Comparison of ENCODE assay signal across 3 cellular contexts in genomic region chr4:4257705-4258104, GRCh38.
TF ChIP-seq lines count a peak whose summit lies in the region.

No MANE protein-coding gene starts in this region.

TF ChIP-seq in HEK293, 187 proteins besides CTCF, POLR2A, EP300 and RAD21:
- TF ChIP-seq ZNF580 (tag by site-specific recombination; IDR thresholded peaks at IDR 0.05), result peak; percentile 81
- peak; percentile 98 for TF ChIP-seq ZNF146 (tag by site-specific recombination; IDR thresholded peaks at IDR 0.05)
TF ChIP-seq in HEK293: peak in this region for 2; not testable (repeated sequence) for 185.

TF ChIP-seq in SK-N-SH treated with all-trans-retinoic acid at 6 μM for 48 hours, 23 proteins besides CTCF, POLR2A, EP300 and RAD21:
- TF ChIP-seq ZNF8 (CRISPR knock-in tag; IDR thresholded peaks at IDR 0.05), result peak; percentile 52; the same call in 1 of the 2 replicates
TF ChIP-seq in SK-N-SH treated with all-trans-retinoic acid at 6 μM for 48 hours: peak in this region for 1; not testable (repeated sequence) for 22.

TF ChIP-seq in K562, 482 proteins besides CTCF, POLR2A, EP300 and RAD21:
- TF ChIP-seq BCOR (IDR thresholded peaks at IDR 0.05) (peak; percentile 53; the same call in 1 of the 2 replicates), ZNF146 (CRISPR knock-in tag; IDR thresholded peaks at IDR 0.05; ENCODE audit: unreplicated experiment) (peak; percentile 80)
